23 cellular contexts compared by ENCODE assay signal in genomic region chr3:56667973-56668579, GRCh38. TPM values are rescaled to one million over a fixed set of nuclear protein-coding genes. Genes with fewer than 3 reads are reported as not detected.
DNase-seq lines count a peak whose midpoint lies in the region; ATAC-seq, FAIRE-seq and TF ChIP-seq lines count a peak whose summit lies in the region.
"Had no signal": no experiment of that assay in that cellular context is flagged by ENCODE, and none has a peak within 500 bp of the region (broad histone marks: within the 10 kb centered on the region; RNA-seq: fewer than 3 reads in every experiment).

No MANE protein-coding gene starts in this region.

- H3K4me1 Mint-ChIP-seq in CD4-positive, CD25-positive, alpha-beta regulatory T cell = peaks cover 19 to 39% (median 30%) of the 10 kb centered on the region in 4 donors
- no peaks in the 10 kb centered on the region for H3K4me1 Mint-ChIP-seq in astrocyte (ENCODE audit: low read depth, unreplicated experiment)
- peaks cover 8 to 43% of the 10 kb centered on the region in 2 donors for H3K4me1 Mint-ChIP-seq in immature natural killer cell

- H4K20me1 ChIP-seq in astrocyte (ENCODE audit: insufficient read depth, low read length) (peaks cover 14% of the 10 kb centered on the region), GM23248 (ENCODE audit: insufficient read depth) (no peaks in the 10 kb centered on the region)

- no peak overlapping the region for H3K4me2 ChIP-seq in astrocyte (ENCODE audit: low read length)
- no peak overlapping the region for H3K4me2 ChIP-seq in GM23248 (ENCODE audit: unreplicated experiment)
- H3K4me2 ChIP-seq: smooth muscle cell had no signal

- DNase-seq in CD4-positive, CD25-positive, alpha-beta regulatory T cell = peak in 1 of 3 donors; percentile 31
- peak; percentile 23 for DNase-seq in GM03348 (ENCODE audit: low spot score)
- DNase-seq in astrocyte (ENCODE audit: low read depth) = no peak
- no peak for DNase-seq in immature natural killer cell
- no peak for DNase-seq in RPMI8226
- DNase-seq in GM23248 = no peak
- DNase-seq in substantia nigra (lab: John Stamatoyannopoulos, UW) = no peak
- DNase-seq: activated CD4-positive, alpha-beta T cell treated with anti-CD3 and anti-CD28 coated beads for 4 hours; AML-193; amygdala; colonic mucosa; foreskin melanocyte; GDM1; naive B cell; NCI-H1092 treated with DMSO at 0.1 percent for 48 hours; NCI-H748 treated with DMSO at 0.1 percent for 48 hours; stimulated activated CD4-positive, alpha-beta T cell treated with anti-CD3 and anti-CD28 coated beads, Interleukin-4, amount 100 ng/mL, for 4 hours; stimulated activated CD8-positive, alpha-beta memory T cell treated with anti-CD3 and anti-CD28 coated beads, Interleukin-4, amount 100 ng/mL, for 48 hours had no signal

- no peaks in the 10 kb centered on the region for H3K27me3 ChIP-seq in CD4-positive, CD25-positive, alpha-beta regulatory T cell (ENCODE audit: control insufficient read depth, insufficient read depth, low read length)
- H3K27me3 ChIP-seq in astrocyte (ENCODE audit: insufficient read depth, low read length) (no peaks in the 10 kb centered on the region), GM23248 (replicated peaks; ENCODE audit: insufficient read depth) (no peaks in the 10 kb centered on the region)
- H3K27me3 ChIP-seq: colonic mucosa had no signal

- peak overlapping the region; percentile 21 to 86 (median 63) for H3K27ac Mint-ChIP-seq in CD4-positive, CD25-positive, alpha-beta regulatory T cell
- peak overlapping the region; percentile 78 for H3K27ac Mint-ChIP-seq in astrocyte (ENCODE audit: unreplicated experiment)
- peak overlapping the region in 5 of 6 donors; percentile 42 to 76 (median 62) for H3K27ac Mint-ChIP-seq in immature natural killer cell
- H3K27ac Mint-ChIP-seq: progenitor cell of endocrine pancreas had no signal

- in situ Hi-C loops in GM23248 (cut with MboI) = no loop called here

- H3K79me2 ChIP-seq in astrocyte (ENCODE audit: insufficient read depth, low read length) (no peaks in the 10 kb centered on the region), GM23248 (ENCODE audit: insufficient read depth) (peaks cover 36% of the 10 kb centered on the region; the same call in 1 of the 2 replicates)

- H3K9ac ChIP-seq in astrocyte (ENCODE audit: low read length) (no peak overlapping the region), GM23248 (no peak overlapping the region)

- no peaks in the 10 kb centered on the region for H3K9me3 ChIP-seq in CD4-positive, CD25-positive, alpha-beta regulatory T cell (ENCODE audit: control insufficient read depth in 2 of 2, low read length in 2 of 2)
- no peaks in the 10 kb centered on the region for H3K9me3 ChIP-seq in astrocyte (ENCODE audit: insufficient read depth, low read depth, low read length)
- H3K9me3 ChIP-seq in GM23248 (ENCODE audit: low read depth) = no peaks in the 10 kb centered on the region
- H3K9me3 ChIP-seq: colonic mucosa, thoracic aorta had no signal

- no peak for FAIRE-seq in astrocyte (lab: Jason Lieb, UNC)

- H3K27me3 Mint-ChIP-seq in CD4-positive, CD25-positive, alpha-beta regulatory T cell = no peaks in the 10 kb centered on the region
- H3K27me3 Mint-ChIP-seq in astrocyte (ENCODE audit: low read depth, unreplicated experiment) = no peaks in the 10 kb centered on the region
- H3K27me3 Mint-ChIP-seq in immature natural killer cell (ENCODE audit: low read depth in 3 of 3) = no peaks in the 10 kb centered on the region
- H3K27me3 Mint-ChIP-seq: naive B cell, progenitor cell of endocrine pancreas had no signal

- H3K9me2 ChIP-seq in GM23248 (ENCODE audit: insufficient read depth) = no peaks in the 10 kb centered on the region

- H3K27ac ChIP-seq in CD4-positive, CD25-positive, alpha-beta regulatory T cell (ENCODE audit: insufficient read depth, low read length, poor library complexity, severe bottlenecking) = no peak overlapping the region
- no peak overlapping the region for H3K27ac ChIP-seq in astrocyte (ENCODE audit: low read depth, low read length)
- H3K27ac ChIP-seq in GM23248 = no peak overlapping the region
- H3K27ac ChIP-seq in substantia nigra (ENCODE audit: low read depth, low read length, poor library complexity, severe bottlenecking) = no peak overlapping the region
- H3K27ac ChIP-seq: colonic mucosa, thoracic aorta had no signal

- H2AFZ ChIP-seq in astrocyte (ENCODE audit: low read depth, low read length) (no peak overlapping the region), GM23248 (no peak overlapping the region)

- H3K36me3 Mint-ChIP-seq in CD4-positive, CD25-positive, alpha-beta regulatory T cell = peaks cover 50% of the 10 kb centered on the region
- H3K36me3 Mint-ChIP-seq in astrocyte (ENCODE audit: low read depth, unreplicated experiment) (peaks cover 18% of the 10 kb centered on the region), immature natural killer cell (peaks cover 28 to 51% (median 33%) of the 10 kb centered on the region in 3 donors)

- peaks cover 89% of the 10 kb centered on the region for H3K36me3 ChIP-seq in CD4-positive, CD25-positive, alpha-beta regulatory T cell (ENCODE audit: control insufficient read depth, insufficient read depth, low read length)
- H3K36me3 ChIP-seq in astrocyte (ENCODE audit: insufficient read depth, low read length) (peaks cover 47% of the 10 kb centered on the region), GM23248 (ENCODE audit: low read depth) (peaks cover 73% of the 10 kb centered on the region)

- ATAC-seq in CD4-positive, CD25-positive, alpha-beta regulatory T cell (ENCODE audit: low read depth in 2 of 2) = peak in 1 of 2 donors; percentile 28
- no peak for ATAC-seq in GM18907 (IDR thresholded peaks at IDR 0.05; ENCODE audit: unreplicated experiment)
- ATAC-seq: Panc1 had no signal

- H3K4me3 Mint-ChIP-seq in CD4-positive, CD25-positive, alpha-beta regulatory T cell = peak overlapping the region in 1 of 4 donors; percentile 10
- peak overlapping the region; percentile 15 for H3K4me3 Mint-ChIP-seq in astrocyte (ENCODE audit: unreplicated experiment)
- H3K4me3 Mint-ChIP-seq in immature natural killer cell = no peak overlapping the region
- H3K4me3 Mint-ChIP-seq: naive B cell had no signal

- H3K4me3 ChIP-seq in CD4-positive, CD25-positive, alpha-beta regulatory T cell (ENCODE audit: low read depth, low read length) = no peak overlapping the region
- H3K4me3 ChIP-seq in astrocyte (ENCODE audit: insufficient read depth, low read depth, low read length) = no peak overlapping the region
- H3K4me3 ChIP-seq in GM23248 = no peak overlapping the region
- H3K4me3 ChIP-seq: colonic mucosa, smooth muscle cell, thoracic aorta had no signal

- WGBS in GM23248 (ENCODE audit: low coverage in 1 of 2, low lambda C conversion rate in 2 of 2, missing lambda C conversion rate in 2 of 2), 2 experiments = 95 to 98% methylated on average over 3 of the region's 3 CpGs

- TF ChIP-seq CTCF in astrocyte (IDR thresholded peaks at IDR 0.05; ENCODE audit: insufficient read depth, low read depth, low read length) = no peak

- H3K4me1 ChIP-seq in CD4-positive, CD25-positive, alpha-beta regulatory T cell (ENCODE audit: control insufficient read depth, insufficient read depth, low read length, poor library complexity, severe bottlenecking) = peaks cover 7% of the 10 kb centered on the region
- H3K4me1 ChIP-seq in astrocyte (ENCODE audit: insufficient read depth, low read length) = no peaks in the 10 kb centered on the region
- no peaks in the 10 kb centered on the region for H3K4me1 ChIP-seq in GM23248 (ENCODE audit: insufficient read depth)
- H3K4me1 ChIP-seq: colonic mucosa had no signal

- H3K9me3 Mint-ChIP-seq in CD4-positive, CD25-positive, alpha-beta regulatory T cell = peaks cover 0 to 2% (median 0%) of the 10 kb centered on the region in 7 donors
- H3K9me3 Mint-ChIP-seq in astrocyte (ENCODE audit: unreplicated experiment) (no peaks in the 10 kb centered on the region), immature natural killer cell (no peaks in the 10 kb centered on the region)
- H3K9me3 Mint-ChIP-seq: naive B cell had no signal

- H3F3A ChIP-seq in GM23248 (ENCODE audit: insufficient read depth) = no peaks in the 10 kb centered on the region

RNA-seq across cellular contexts. Expression of gene TASOR, which starts 15.0 kb away (rescaled TPM):
- total RNA-seq in CD4-positive, CD25-positive, alpha-beta regulatory T cell = 77.4 TPM
- 10 to 100 TPM; 29.3 to 38.4 (median 32.5) TPM for polyA plus RNA-seq in CD4-positive, CD25-positive, alpha-beta regulatory T cell
- 42.0 and 47.2 TPM in 2 replicates for total RNA-seq in astrocyte
- polyA plus RNA-seq in immature natural killer cell (10 to 100 TPM; 17.0 to 37.3 (median 20.6) TPM), GM23248 (2016; fragmentation: Nextera tagmentation; extraction: Ambion mirVana) (15.7 and 17.6 TPM in 2 replicates)
- 56.8 and 57.2 TPM in 2 replicates for total RNA-seq in GM23248 (2014; rRNA removed; shearing (Covaris generic))
